In the genomic region with DNA sequence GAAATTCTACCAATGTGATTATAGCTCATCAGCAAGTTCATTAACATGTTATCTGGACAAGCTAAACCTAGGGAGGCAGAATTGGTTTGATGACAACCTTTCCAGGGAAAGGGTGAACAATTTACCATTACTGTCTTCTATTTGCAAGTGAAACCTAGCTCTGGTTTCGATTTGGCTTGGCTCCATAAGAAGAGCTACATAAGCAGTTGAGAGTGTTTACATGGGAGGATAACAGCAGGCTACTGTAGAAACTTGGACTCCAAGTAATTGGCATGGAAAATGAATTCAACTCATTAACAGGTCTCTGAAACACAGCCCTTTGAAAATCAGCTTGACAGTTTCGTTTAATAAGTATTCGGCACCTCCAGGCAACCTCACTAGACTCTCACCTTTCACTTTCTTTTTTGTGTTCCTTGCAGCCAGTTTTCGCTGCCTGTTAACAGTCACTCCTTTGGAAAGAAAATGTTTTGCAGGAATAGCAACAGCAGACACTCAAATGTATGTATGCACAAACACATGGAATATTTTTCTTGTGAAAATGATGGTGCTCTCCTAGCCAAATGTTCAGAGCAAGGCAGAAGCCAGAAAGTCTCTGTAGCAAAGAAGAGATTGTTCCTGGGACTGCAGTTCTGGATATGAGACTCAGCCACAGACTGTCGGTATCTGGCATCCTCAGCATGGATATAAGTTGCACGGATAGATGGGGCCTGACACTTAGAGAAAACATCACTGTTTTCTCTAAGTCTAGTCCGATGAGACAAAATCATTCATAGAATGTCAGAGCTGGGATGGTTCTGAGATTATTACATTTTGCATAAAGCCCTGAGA, we compare ENCODE assay signal across 12 cellular contexts. TPM values are rescaled to one million over a fixed set of nuclear protein-coding genes. Genes with fewer than 3 reads are reported as not detected.
DNase-seq lines count a peak whose midpoint lies in the region; ATAC-seq lines count a peak whose summit lies in the region.
"Had no signal": no experiment of that assay in that cellular context is flagged by ENCODE, and none has a peak within 500 bp of the region (broad histone marks: within the 10 kb centered on the region; RNA-seq: fewer than 3 reads in every experiment).

No MANE protein-coding gene starts in this region.

- no peaks in the 10 kb centered on the region for H3K9me3 Mint-ChIP-seq in T-helper 2 cell treated with Interferon-gamma antibody and Interleukin-4, amounts not matched to agents 5 μg/mL and 100 μg/mL, for 36 hours
- H3K9me3 Mint-ChIP-seq in natural killer cell treated with Interleukin-12 subunit alpha and Interleukin-12 subunit beta and Interleukin-15 and Interleukin-18, amount 100 ng/mL, for 72 hours: no peaks in the 10 kb centered on the region

- peak overlapping the region; percentile 60 for H3K4me3 Mint-ChIP-seq in T-helper 2 cell treated with Interferon-gamma antibody and Interleukin-4, amounts not matched to agents 5 μg/mL and 100 μg/mL, for 36 hours
- H3K4me3 Mint-ChIP-seq in natural killer cell treated with Interleukin-12 subunit alpha and Interleukin-12 subunit beta and Interleukin-15 and Interleukin-18, amount 100 ng/mL, for 72 hours: peak overlapping the region; percentile 8

- no peaks in the 10 kb centered on the region for H3K36me3 Mint-ChIP-seq in T-helper 2 cell treated with Interferon-gamma antibody and Interleukin-4, amounts not matched to agents 5 μg/mL and 100 μg/mL, for 36 hours (ENCODE audit: low read depth)
- H3K36me3 Mint-ChIP-seq in natural killer cell treated with Interleukin-12 subunit alpha and Interleukin-12 subunit beta and Interleukin-15 and Interleukin-18, amount 100 ng/mL, for 72 hours: no peaks in the 10 kb centered on the region

- ATAC-seq in HG03066 (IDR thresholded peaks at IDR 0.05; ENCODE audit: low read depth, unreplicated experiment): peak; percentile 80
- ATAC-seq in natural killer cell treated with Interleukin-12 subunit alpha and Interleukin-12 subunit beta and Interleukin-15 and Interleukin-18, amount 100 ng/mL, for 72 hours: no peak

- H3K27me3 Mint-ChIP-seq in T-helper 2 cell treated with Interferon-gamma antibody and Interleukin-4, amounts not matched to agents 5 μg/mL and 100 μg/mL, for 36 hours (ENCODE audit: low read depth): no peaks in the 10 kb centered on the region
- peaks cover 0 to 4% of the 10 kb centered on the region in 2 donors for H3K27me3 Mint-ChIP-seq in natural killer cell treated with Interleukin-12 subunit alpha and Interleukin-12 subunit beta and Interleukin-15 and Interleukin-18, amount 100 ng/mL, for 72 hours

- H3K4me1 Mint-ChIP-seq in T-helper 2 cell treated with Interferon-gamma antibody and Interleukin-4, amounts not matched to agents 5 μg/mL and 100 μg/mL, for 36 hours (ENCODE audit: low read depth): no peaks in the 10 kb centered on the region
- no peaks in the 10 kb centered on the region for H3K4me1 Mint-ChIP-seq in natural killer cell treated with Interleukin-12 subunit alpha and Interleukin-12 subunit beta and Interleukin-15 and Interleukin-18, amount 100 ng/mL, for 72 hours (ENCODE audit: low read depth in 2 of 2)

- no peak overlapping the region for H3K27ac Mint-ChIP-seq in T-helper 2 cell treated with Interferon-gamma antibody and Interleukin-4, amounts not matched to agents 5 μg/mL and 100 μg/mL, for 36 hours
- no peak overlapping the region for H3K27ac Mint-ChIP-seq in natural killer cell treated with Interleukin-12 subunit alpha and Interleukin-12 subunit beta and Interleukin-15 and Interleukin-18, amount 100 ng/mL, for 72 hours

- DNase-seq in NCI-H1092 treated with DMSO at 0.1 percent for 48 hours (lab: John Stamatoyannopoulos, UW): peak; percentile 33
- DNase-seq in NCI-H1092 (lab: John Stamatoyannopoulos, UW): no peak
- DNase-seq in T-helper 2 cell treated with Interferon-gamma antibody and Interleukin-4, amounts not matched to agents 5 μg/mL and 100 μg/mL, for 36 hours (ENCODE audit: low spot score): no peak
- DNase-seq in natural killer cell treated with Interleukin-12 subunit alpha and Interleukin-12 subunit beta and Interleukin-15 and Interleukin-18, amount 100 ng/mL, for 72 hours (ENCODE audit: low spot score): no peak
- no peak for DNase-seq in EL
- no peak for DNase-seq in GDM1 (lab: John Stamatoyannopoulos, UW)
- no peak for DNase-seq in islet precursor cell
- DNase-seq: 8988T, GM23248, NCI-H2081, substantia nigra had no signal

RNA-seq across cellular contexts. Expression of gene POU3F4, which starts 27.5 kb away (rescaled TPM):
- total RNA-seq in natural killer cell treated with Interleukin-12 subunit alpha and Interleukin-12 subunit beta and Interleukin-15 and Interleukin-18, amount 100 ng/mL, for 72 hours: not detected
- total RNA-seq: GM23248 had no signal
